Comparison of ENCODE assay signal across 23 cellular contexts in genomic region chr3:154778057-154778456, GRCh38.
"Had no signal": no experiment of that assay in that cellular context is flagged by ENCODE, and none has a peak within 500 bp of the region (broad histone marks: within the 10 kb centered on the region; RNA-seq: fewer than 3 reads in every experiment).

No MANE protein-coding gene starts in this region.

- H2AFZ ChIP-seq: parathyroid adenoma had no signal

- DNase-seq: caudate nucleus; effector CD4-positive, alpha-beta T cell; endodermal cell; erythroblast; foreskin melanocyte; islet precursor cell; mesenchymal stem cell; midbrain; naive B cell; nephron progenitor cell; sigmoid colon; stimulated activated CD4-positive, alpha-beta T cell treated with anti-CD3 and anti-CD28 coated beads, Interleukin-2, amount 100 ng/mL, for 24 hours; stimulated activated CD8-positive, alpha-beta memory T cell treated with anti-CD3 and anti-CD28 coated beads, Interleukin-4, amount 100 ng/mL, for 48 hours; stimulated activated naive CD8-positive, alpha-beta T cell treated with anti-CD3 and anti-CD28 coated beads, Interleukin-15, Interleukin-2, amounts not matched to agents 100 U/mL and 50 U/mL, for 24 hours; thyroid gland had no signal

- H3K4me3 ChIP-seq: coronary artery, lung, prostate gland, sigmoid colon, skin epidermis, suprapubic skin, thyroid gland had no signal

- H3K9me3 ChIP-seq: prostate gland, sigmoid colon, suprapubic skin, thyroid gland had no signal

- H3K27ac ChIP-seq: coronary artery, parathyroid adenoma, prostate gland, sigmoid colon, skin epidermis, suprapubic skin, thyroid gland had no signal

- H3K4me1 ChIP-seq: parathyroid adenoma, prostate gland, sigmoid colon, thyroid gland had no signal

- ATAC-seq: left lobe of liver; stimulated activated effector memory CD8-positive, alpha-beta T cell treated with anti-CD3 and anti-CD28 coated beads, Interleukin-12 subunit alpha, Interleukin-12 subunit beta, amount 100 ng/mL, for 72 hours; stimulated activated naive CD8-positive, alpha-beta T cell treated with anti-CD3 and anti-CD28 coated beads, Interleukin-15, Interleukin-2, amounts not matched to agents 100 U/mL and 50 U/mL, for 24 hours had no signal

- H3K27me3 ChIP-seq: sigmoid colon, suprapubic skin, thyroid gland had no signal

- H3K9ac ChIP-seq: parathyroid adenoma had no signal

- H3K36me3 ChIP-seq: prostate gland, sigmoid colon, suprapubic skin, thyroid gland had no signal
